8 cellular contexts compared by ENCODE assay signal in the genomic region with DNA sequence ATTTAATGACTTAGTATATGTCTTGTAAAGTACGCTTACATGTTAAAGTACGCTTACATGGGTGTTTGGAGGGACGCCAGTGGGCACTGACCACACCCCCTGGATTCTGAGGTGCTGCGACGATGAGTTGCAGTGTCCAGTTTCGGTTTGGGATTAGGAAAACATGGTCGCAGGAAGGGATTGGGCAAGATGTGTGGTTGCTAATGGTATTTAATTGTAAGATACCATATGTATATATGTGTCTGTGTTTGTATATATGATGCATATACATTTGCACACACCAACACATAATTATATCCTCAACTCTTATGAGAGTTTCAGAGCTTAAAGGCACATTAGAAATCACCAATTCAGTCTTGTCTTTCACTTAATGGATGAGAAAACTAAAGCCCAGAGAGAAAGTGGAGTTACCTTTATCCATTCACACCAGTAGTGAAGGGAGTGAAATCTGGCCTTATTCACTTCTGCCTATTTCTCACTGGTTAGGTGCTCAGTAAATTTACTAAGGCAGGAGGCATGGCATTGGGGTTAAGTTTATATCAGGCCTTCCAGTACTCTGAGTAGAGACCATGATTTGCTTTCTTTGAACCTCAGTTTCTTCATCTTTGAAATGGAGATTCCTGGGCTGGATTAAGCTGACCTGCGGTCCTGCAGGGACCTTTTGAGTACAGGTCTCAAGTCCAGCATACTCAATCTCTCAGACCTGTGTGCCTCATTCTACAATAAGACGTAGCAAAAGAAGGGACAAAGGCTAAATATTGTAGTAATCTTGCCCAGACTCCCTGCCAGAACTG.
DNase-seq lines count a peak whose midpoint lies in the region; ATAC-seq and TF ChIP-seq lines count a peak whose summit lies in the region.

No MANE protein-coding gene starts in this region.

- peaks cover 31% of the 10 kb centered on the region for H3K4me1 ChIP-seq in ES-I3 (ENCODE audit: insufficient read depth, low read length)
- peaks cover 16% of the 10 kb centered on the region for H3K4me1 ChIP-seq in iPS-20b (ENCODE audit: insufficient read depth, low read length)

- ATAC-seq in stimulated activated effector memory CD8-positive, alpha-beta T cell treated with anti-CD3 and anti-CD28 coated beads, Interleukin-12 subunit alpha, Interleukin-12 subunit beta, amount 100 ng/mL, for 72 hours: no peak
- no peak for ATAC-seq in GM21786 (IDR thresholded peaks at IDR 0.05; ENCODE audit: unreplicated experiment)

- DNase-seq in NCI-H146 (lab: John Stamatoyannopoulos, UW) (peak; percentile 46), astrocyte of the hippocampus (ENCODE audit: low read depth, low spot score) (peak; percentile 62), NCI-H345 (lab: John Stamatoyannopoulos, UW) (no peak)
- DNase-seq in stimulated activated effector memory CD8-positive, alpha-beta T cell treated with anti-CD3 and anti-CD28 coated beads, Interleukin-12 subunit alpha, Interleukin-12 subunit beta, amount 100 ng/mL, for 72 hours (ENCODE audit: low spot score in 2 of 2): no peak

- peak overlapping the region; percentile 88 for H3K4me3 ChIP-seq in iPS-20b (ENCODE audit: low read length)

- H3K27ac Mint-ChIP-seq in stimulated activated effector memory CD8-positive, alpha-beta T cell treated with anti-CD3 and anti-CD28 coated beads, Interleukin-12 subunit alpha, Interleukin-12 subunit beta, amount 100 ng/mL, for 72 hours: peak overlapping the region; percentile 56

- H3K9me3 ChIP-seq in ES-I3 (ENCODE audit: control insufficient read depth, insufficient read depth, low read length): no peaks in the 10 kb centered on the region
- no peaks in the 10 kb centered on the region for H3K9me3 ChIP-seq in iPS-20b (ENCODE audit: insufficient read depth, low read depth, low read length)

- no peaks in the 10 kb centered on the region; the same call in 1 of the 2 replicates for H3K36me3 ChIP-seq in ES-I3 (ENCODE audit: insufficient read depth, low read length)
- no peaks in the 10 kb centered on the region for H3K36me3 ChIP-seq in iPS-20b (ENCODE audit: insufficient read depth, low read depth, low read length)

- no peak for TF ChIP-seq CTCF in 22Rv1 (IDR thresholded peaks at IDR 0.05)

- H3K4me1 Mint-ChIP-seq in stimulated activated effector memory CD8-positive, alpha-beta T cell treated with anti-CD3 and anti-CD28 coated beads, Interleukin-12 subunit alpha, Interleukin-12 subunit beta, amount 100 ng/mL, for 72 hours: peaks cover 27% of the 10 kb centered on the region

- H3K27me3 ChIP-seq in iPS-20b (ENCODE audit: insufficient read depth, low read length): peaks cover 67% of the 10 kb centered on the region

- H3K9me3 Mint-ChIP-seq in stimulated activated effector memory CD8-positive, alpha-beta T cell treated with anti-CD3 and anti-CD28 coated beads, Interleukin-12 subunit alpha, Interleukin-12 subunit beta, amount 100 ng/mL, for 72 hours: peaks cover under 1% of the 10 kb centered on the region

- H3K36me3 Mint-ChIP-seq in stimulated activated effector memory CD8-positive, alpha-beta T cell treated with anti-CD3 and anti-CD28 coated beads, Interleukin-12 subunit alpha, Interleukin-12 subunit beta, amount 100 ng/mL, for 72 hours: no peaks in the 10 kb centered on the region

- peak overlapping the region; percentile 87 for H3K9ac ChIP-seq in ES-I3 (ENCODE audit: low read depth, low read length)
- peak overlapping the region; percentile 59; the same call in 1 of the 2 replicates for H3K9ac ChIP-seq in iPS-20b (ENCODE audit: low read depth, low read length)

- H3K27ac ChIP-seq in 22Rv1 (peak overlapping the region; percentile 61), iPS-20b (ENCODE audit: low read length) (no peak overlapping the region)

- peak overlapping the region; percentile 79 for H3K4me3 Mint-ChIP-seq in stimulated activated effector memory CD8-positive, alpha-beta T cell treated with anti-CD3 and anti-CD28 coated beads, Interleukin-12 subunit alpha, Interleukin-12 subunit beta, amount 100 ng/mL, for 72 hours

Comparison
In these comparisons a context has a peak if more than half of its experiments do, and no peak if none do; other contexts are left out.
1. DNase-seq: peak in NCI-H146 (single experiment) and astrocyte of the hippocampus (single experiment); none in stimulated activated effector memory CD8-positive, alpha-beta T cell treated with anti-CD3 and anti-CD28 coated beads, Interleukin-12 subunit alpha, Interleukin-12 subunit beta, amount 100 ng/mL, for 72 hours (0 of 2) and NCI-H345 (single experiment).